8 cellular contexts compared by ENCODE assay signal in the genomic region with DNA sequence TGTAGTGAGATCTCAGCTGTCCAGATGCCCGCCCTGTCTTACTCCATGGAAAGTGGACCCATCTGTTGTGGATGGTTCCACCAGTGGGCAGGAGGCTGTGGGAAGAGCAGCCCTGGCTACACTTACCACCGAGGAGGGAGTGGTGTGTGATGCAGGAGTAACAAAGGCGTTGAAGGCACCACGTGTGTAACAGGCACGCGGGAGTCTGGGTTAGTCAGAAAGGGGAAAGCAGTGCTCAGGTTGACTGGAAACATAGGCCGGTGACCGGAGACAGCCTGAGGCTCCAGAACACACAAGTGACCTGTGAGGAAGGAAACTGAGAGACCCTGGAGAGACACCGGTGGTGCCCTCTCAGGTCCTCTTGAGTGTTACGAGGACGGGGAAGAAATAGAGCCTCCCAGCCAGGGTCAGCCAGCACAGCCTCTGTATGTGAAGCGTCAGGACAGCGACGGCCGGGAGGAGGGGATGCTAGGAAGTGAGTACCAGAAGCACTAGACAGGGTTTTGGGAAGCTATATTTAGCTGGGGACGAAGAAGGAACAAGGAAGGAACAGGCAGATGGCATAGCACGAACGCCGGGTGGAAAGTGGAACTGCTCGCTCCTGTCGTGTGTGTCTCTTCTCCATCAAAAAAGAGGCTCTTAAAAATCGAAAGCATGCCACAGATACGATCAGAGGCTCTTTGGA. TPM values are rescaled to one million over a fixed set of nuclear protein-coding genes. Genes with fewer than 3 reads are reported as not detected.
DNase-seq lines count a peak whose midpoint lies in the region; ATAC-seq, FAIRE-seq and TF ChIP-seq lines count a peak whose summit lies in the region.

No MANE protein-coding gene starts in this region.

- ATAC-seq in WTC11 (no peak), HG02798 (IDR thresholded peaks at IDR 0.05; ENCODE audit: poor library complexity, unreplicated experiment) (no peak), GM18870 (IDR thresholded peaks at IDR 0.05; ENCODE audit: unreplicated experiment) (no peak)

- H3K9me3 Mint-ChIP-seq in WTC11 (no peaks in the 10 kb centered on the region), glutamatergic neuron (ENCODE audit: unreplicated experiment) (peaks cover 3% of the 10 kb centered on the region)

- H3K27ac Mint-ChIP-seq in WTC11, result peak overlapping the region; percentile 86
- H3K27ac Mint-ChIP-seq in glutamatergic neuron (ENCODE audit: unreplicated experiment), result peak overlapping the region; percentile 83

- CTCF ChIA-PET in WTC11 (lab: Charles Lee), result no interaction called here

- TF ChIP-seq CTCF in WTC11 (IDR thresholded peaks at IDR 0.05), result no peak
- TF ChIP-seq CTCF in glutamatergic neuron (IDR thresholded peaks at IDR 0.05; ENCODE audit: partially characterized antibody, unreplicated experiment), result no peak

- H3K27me3 Mint-ChIP-seq in WTC11 (ENCODE audit: low read depth) (no peaks in the 10 kb centered on the region), glutamatergic neuron (ENCODE audit: unreplicated experiment) (no peaks in the 10 kb centered on the region)

- in situ Hi-C loops in G401 (cut with HindIII; ENCODE audit: low sequenced_read_pairs), result no loop called here

- FAIRE-seq in H54 (lab: Jason Lieb, UNC), result no peak

- H3K36me3 Mint-ChIP-seq in WTC11, result peaks cover 60% of the 10 kb centered on the region
- no peaks in the 10 kb centered on the region for H3K36me3 Mint-ChIP-seq in glutamatergic neuron (ENCODE audit: unreplicated experiment)

- no peak for TF ChIP-seq POLR2A in H54 (IDR thresholded peaks at IDR 0.05; ENCODE audit: low read depth, low read length)

- DNase-seq in G401 (ENCODE audit: low spot score), result peak; percentile 87
- no peak for DNase-seq in WTC11 (ENCODE audit: low spot score)
- DNase-seq in glutamatergic neuron, result no peak
- DNase-seq in pons (ENCODE audit: low spot score), result peak; percentile 77
- no peak for DNase-seq in stimulated activated CD4-positive, alpha-beta T cell treated with anti-CD3 and anti-CD28 coated beads, Interleukin-2, amount 100 ng/mL, for 24 hours
- DNase-seq in H54 (ENCODE audit: insufficient read length, low spot score), result no peak

- no peak overlapping the region for H3K4me3 Mint-ChIP-seq in WTC11
- peak overlapping the region; percentile 18 for H3K4me3 Mint-ChIP-seq in glutamatergic neuron (ENCODE audit: unreplicated experiment)

- H3K4me1 Mint-ChIP-seq in WTC11, result peaks cover 27% of the 10 kb centered on the region
- H3K4me1 Mint-ChIP-seq in glutamatergic neuron (ENCODE audit: low read depth, unreplicated experiment), result peaks cover 24% of the 10 kb centered on the region

- POLR2A ChIA-PET in WTC11 (lab: Charles Lee), result no interaction called here

TF ChIP-seq in WTC11, 78 proteins besides CTCF, POLR2A, EP300 and RAD21:
- TF ChIP-seq GRHL2 (CRISPR knock-in tag; IDR thresholded peaks at IDR 0.05; ENCODE audit: insufficient replicate concordance, severe bottlenecking), result no peak
- no peak for TF ChIP-seq NFATC4 (CRISPR knock-in tag; IDR thresholded peaks at IDR 0.05)
- TF ChIP-seq SMAD3 (CRISPR knock-in tag; IDR thresholded peaks at IDR 0.05; ENCODE audit: borderline replicate concordance), result no peak
- no peak for TF ChIP-seq ZNF232 (CRISPR knock-in tag; IDR thresholded peaks at IDR 0.05)
- no peak for TF ChIP-seq ZNF138 (CRISPR knock-in tag; conservative IDR thresholded peaks at IDR 0.05)
- no peak for TF ChIP-seq MYBL2 (CRISPR knock-in tag; IDR thresholded peaks at IDR 0.05)
- no peak for TF ChIP-seq SOX15 (CRISPR knock-in tag; IDR thresholded peaks at IDR 0.05)
- no peak for TF ChIP-seq NR1H2 (CRISPR knock-in tag; IDR thresholded peaks at IDR 0.05)
- TF ChIP-seq, protein P1, sequence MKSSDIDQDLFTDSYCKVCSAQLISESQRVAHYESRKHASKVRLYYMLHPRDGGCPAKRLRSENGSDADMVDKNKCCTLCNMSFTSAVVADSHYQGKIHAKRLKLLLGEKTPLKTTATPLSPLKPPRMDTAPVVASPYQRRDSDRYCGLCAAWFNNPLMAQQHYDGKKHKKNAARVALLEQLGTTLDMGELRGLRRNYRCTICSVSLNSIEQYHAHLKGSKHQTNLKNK (CRISPR knock-in tag; IDR thresholded peaks at IDR 0.05), result no peak
- TF ChIP-seq, protein P2, sequence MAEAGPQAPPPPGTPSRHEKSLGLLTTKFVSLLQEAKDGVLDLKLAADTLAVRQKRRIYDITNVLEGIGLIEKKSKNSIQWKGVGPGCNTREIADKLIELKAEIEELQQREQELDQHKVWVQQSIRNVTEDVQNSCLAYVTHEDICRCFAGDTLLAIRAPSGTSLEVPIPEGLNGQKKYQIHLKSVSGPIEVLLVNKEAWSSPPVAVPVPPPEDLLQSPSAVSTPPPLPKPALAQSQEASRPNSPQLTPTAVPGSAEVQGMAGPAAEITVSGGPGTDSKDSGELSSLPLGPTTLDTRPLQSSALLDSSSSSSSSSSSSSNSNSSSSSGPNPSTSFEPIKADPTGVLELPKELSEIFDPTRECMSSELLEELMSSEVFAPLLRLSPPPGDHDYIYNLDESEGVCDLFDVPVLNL (CRISPR knock-in tag; IDR thresholded peaks at IDR 0.05; ENCODE audit: borderline replicate concordance, low read depth), result no peak
- no peak for TF ChIP-seq ZNF317 (CRISPR knock-in tag; IDR thresholded peaks at IDR 0.05; ENCODE audit: borderline replicate concordance, low read depth)
- TF ChIP-seq, protein P3, sequence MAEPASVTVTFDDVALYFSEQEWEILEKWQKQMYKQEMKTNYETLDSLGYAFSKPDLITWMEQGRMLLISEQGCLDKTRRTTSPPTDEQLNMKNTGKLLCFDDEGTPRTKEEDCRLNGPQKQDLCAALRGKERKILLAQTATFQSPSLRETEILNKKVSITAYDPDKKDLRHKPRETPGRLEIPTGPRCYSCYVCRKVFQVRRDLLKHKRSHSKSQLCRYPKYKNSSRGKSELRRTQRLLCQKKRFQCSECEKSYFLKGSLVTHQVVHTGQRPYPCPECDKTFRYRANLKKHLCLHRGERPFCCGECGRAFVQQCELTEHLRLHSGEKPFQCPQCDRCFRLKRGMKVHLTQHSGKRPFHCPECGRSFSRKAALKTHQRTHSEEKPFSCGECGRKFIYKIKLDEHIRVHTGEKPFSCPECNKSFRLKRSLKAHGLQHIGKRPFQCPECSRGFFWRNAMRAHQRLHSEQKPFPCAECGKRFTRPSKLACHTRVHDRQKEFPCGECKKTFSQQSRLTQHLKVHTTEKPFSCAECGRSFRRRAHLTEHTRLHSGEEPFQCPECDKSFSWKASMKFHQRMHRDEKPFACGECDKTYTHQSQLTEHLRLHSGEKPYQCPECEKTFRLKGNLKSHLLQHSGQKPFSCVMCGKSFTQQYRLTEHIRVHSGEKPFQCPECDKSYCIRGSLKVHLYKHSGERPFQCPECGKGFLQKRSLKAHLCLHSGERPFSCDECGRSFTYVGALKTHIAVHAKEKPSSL (CRISPR knock-in tag; conservative IDR thresholded peaks at IDR 0.05), result no peak
- TF ChIP-seq JAZF1 (CRISPR knock-in tag; IDR thresholded peaks at IDR 0.05), result no peak
- TF ChIP-seq ESRRA (CRISPR knock-in tag; IDR thresholded peaks at IDR 0.05; ENCODE audit: borderline replicate concordance), result no peak
- no peak for TF ChIP-seq JUN (CRISPR knock-in tag; IDR thresholded peaks at IDR 0.05)
- TF ChIP-seq CREM (CRISPR knock-in tag; IDR thresholded peaks at IDR 0.05), result no peak
TF ChIP-seq in WTC11: peak in this region for 0.

RNA-seq across cellular contexts. Expression of a gene that starts 21.7 kb away (rescaled TPM):
- 13.2 and 23.9 TPM in 2 replicates for total RNA-seq in G401 (2014; rRNA removed; shearing (Covaris generic))
- total RNA-seq in WTC11 (2021) (260 to 281 TPM (median 260 TPM) in 3 replicates), glutamatergic neuron (ENCODE audit: unreplicated experiment) (172 TPM)

RNA-seq across cellular contexts. Expression of a gene that starts 47.3 kb away (rescaled TPM):
- 16.5 and 29.0 TPM in 2 replicates for total RNA-seq in G401 (2014; rRNA removed; shearing (Covaris generic))
- 20.0 to 22.5 TPM (median 21.6 TPM) in 3 replicates for total RNA-seq in WTC11 (2021)
- 25.9 TPM for total RNA-seq in glutamatergic neuron (ENCODE audit: unreplicated experiment)

RNA-seq across cellular contexts. Expression of a gene that starts 51.7 kb away (rescaled TPM):
- 7.8 and 8.7 TPM in 2 replicates for total RNA-seq in G401 (2014; rRNA removed; shearing (Covaris generic))
- total RNA-seq in WTC11 (2021) (32.7 to 38.7 TPM (median 33.6 TPM) in 3 replicates), glutamatergic neuron (ENCODE audit: unreplicated experiment) (63.2 TPM)

Comparison
In these comparisons a context has a peak if more than half of its experiments do, and no peak if none do; other contexts are left out.
1. DNase-seq: peak in G401 (single experiment) and pons (single experiment); none in WTC11 (single experiment), glutamatergic neuron (single experiment), stimulated activated CD4-positive, alpha-beta T cell treated with anti-CD3 and anti-CD28 coated beads, Interleukin-2, amount 100 ng/mL, for 24 hours (0 of 2) and H54 (single experiment).